ENCODE assay signal across 1 cellular context in the genomic region with DNA sequence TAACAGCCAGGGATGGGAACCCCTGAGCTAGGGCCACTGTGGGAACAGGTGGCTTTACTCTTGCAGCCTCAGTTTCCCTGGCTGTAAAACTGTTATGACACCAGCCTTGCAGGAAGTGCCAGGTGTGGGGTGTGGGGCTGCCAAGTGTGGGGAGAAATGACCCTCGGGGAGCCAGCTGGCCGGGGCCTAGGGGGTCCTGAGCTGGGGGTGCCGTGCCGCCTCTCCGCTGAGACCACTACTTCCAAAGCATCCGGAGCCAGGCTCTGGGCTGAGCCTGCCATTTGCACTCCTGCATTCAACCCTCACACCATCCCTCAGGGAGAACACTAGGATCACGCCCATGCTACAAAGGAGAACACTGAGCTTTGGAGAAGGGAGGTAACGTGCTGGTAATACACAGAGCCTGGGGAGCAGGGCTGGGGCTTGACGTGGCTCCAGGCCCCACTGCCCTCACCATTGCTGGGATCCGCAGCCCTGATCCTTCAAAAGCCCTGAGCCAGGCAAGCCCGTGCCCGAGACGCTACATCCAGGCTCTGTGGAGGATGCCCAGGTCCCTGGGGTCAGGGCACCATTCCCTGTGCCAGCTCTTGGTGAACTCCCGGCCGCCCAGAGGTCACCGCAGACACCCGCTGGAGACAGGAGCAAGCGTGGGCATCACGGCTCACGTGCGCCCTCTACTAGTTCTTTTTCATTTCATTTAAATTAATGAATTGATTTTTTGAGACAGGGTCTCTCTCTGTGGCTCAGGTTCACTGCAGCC.
TF ChIP-seq lines count a peak whose summit lies in the region.

No MANE protein-coding gene starts in this region.

TF ChIP-seq in HepG2, 621 proteins besides CTCF, POLR2A, EP300 and RAD21 (continued from another document and continues in another):
- TF ChIP-seq, protein P1, sequence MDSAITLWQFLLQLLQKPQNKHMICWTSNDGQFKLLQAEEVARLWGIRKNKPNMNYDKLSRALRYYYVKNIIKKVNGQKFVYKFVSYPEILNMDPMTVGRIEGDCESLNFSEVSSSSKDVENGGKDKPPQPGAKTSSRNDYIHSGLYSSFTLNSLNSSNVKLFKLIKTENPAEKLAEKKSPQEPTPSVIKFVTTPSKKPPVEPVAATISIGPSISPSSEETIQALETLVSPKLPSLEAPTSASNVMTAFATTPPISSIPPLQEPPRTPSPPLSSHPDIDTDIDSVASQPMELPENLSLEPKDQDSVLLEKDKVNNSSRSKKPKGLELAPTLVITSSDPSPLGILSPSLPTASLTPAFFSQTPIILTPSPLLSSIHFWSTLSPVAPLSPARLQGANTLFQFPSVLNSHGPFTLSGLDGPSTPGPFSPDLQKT (CRISPR knock-in tag; IDR thresholded peaks at IDR 0.05; ENCODE audit: borderline replicate concordance): no peak
- no peak for TF ChIP-seq HDAC1 (CRISPR knock-in tag; IDR thresholded peaks at IDR 0.05)
- TF ChIP-seq, protein P2, sequence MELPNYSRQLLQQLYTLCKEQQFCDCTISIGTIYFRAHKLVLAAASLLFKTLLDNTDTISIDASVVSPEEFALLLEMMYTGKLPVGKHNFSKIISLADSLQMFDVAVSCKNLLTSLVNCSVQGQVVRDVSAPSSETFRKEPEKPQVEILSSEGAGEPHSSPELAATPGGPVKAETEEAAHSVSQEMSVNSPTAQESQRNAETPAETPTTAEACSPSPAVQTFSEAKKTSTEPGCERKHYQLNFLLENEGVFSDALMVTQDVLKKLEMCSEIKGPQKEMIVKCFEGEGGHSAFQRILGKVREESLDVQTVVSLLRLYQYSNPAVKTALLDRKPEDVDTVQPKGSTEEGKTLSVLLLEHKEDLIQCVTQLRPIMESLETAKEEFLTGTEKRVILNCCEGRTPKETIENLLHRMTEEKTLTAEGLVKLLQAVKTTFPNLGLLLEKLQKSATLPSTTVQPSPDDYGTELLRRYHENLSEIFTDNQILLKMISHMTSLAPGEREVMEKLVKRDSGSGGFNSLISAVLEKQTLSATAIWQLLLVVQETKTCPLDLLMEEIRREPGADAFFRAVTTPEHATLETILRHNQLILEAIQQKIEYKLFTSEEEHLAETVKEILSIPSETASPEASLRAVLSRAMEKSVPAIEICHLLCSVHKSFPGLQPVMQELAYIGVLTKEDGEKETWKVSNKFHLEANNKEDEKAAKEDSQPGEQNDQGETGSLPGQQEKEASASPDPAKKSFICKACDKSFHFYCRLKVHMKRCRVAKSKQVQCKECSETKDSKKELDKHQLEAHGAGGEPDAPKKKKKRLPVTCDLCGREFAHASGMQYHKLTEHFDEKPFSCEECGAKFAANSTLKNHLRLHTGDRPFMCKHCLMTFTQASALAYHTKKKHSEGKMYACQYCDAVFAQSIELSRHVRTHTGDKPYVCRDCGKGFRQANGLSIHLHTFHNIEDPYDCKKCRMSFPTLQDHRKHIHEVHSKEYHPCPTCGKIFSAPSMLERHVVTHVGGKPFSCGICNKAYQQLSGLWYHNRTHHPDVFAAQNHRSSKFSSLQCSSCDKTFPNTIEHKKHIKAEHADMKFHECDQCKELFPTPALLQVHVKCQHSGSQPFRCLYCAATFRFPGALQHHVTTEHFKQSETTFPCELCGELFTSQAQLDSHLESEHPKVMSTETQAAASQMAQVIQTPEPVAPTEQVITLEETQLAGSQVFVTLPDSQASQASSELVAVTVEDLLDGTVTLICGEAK (IDR thresholded peaks at IDR 0.05): no peak
- TF ChIP-seq, protein P2 (CRISPR knock-in tag; IDR thresholded peaks at IDR 0.05): no peak
- TF ChIP-seq, protein P3, sequence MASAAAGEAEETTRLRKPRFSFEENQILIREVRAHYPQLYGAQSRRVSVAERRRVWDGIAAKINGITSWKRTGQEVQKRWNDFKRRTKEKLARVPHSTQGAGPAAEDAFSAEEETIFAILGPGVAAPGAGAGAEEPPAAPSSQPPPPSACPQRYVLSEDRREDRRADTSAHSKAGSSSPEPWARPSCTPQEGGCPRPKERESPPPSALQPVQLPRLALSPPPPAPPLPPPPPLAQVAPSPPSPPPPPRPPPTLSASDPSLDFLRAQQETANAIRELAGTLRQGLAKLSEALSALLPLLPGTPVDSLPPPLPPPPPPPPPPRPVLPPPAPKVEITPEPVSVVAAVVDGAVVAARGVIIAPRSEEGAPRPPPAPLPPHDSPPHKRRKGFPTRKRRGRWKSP (CRISPR knock-in tag; IDR thresholded peaks at IDR 0.05): no peak
- TF ChIP-seq, protein P4, sequence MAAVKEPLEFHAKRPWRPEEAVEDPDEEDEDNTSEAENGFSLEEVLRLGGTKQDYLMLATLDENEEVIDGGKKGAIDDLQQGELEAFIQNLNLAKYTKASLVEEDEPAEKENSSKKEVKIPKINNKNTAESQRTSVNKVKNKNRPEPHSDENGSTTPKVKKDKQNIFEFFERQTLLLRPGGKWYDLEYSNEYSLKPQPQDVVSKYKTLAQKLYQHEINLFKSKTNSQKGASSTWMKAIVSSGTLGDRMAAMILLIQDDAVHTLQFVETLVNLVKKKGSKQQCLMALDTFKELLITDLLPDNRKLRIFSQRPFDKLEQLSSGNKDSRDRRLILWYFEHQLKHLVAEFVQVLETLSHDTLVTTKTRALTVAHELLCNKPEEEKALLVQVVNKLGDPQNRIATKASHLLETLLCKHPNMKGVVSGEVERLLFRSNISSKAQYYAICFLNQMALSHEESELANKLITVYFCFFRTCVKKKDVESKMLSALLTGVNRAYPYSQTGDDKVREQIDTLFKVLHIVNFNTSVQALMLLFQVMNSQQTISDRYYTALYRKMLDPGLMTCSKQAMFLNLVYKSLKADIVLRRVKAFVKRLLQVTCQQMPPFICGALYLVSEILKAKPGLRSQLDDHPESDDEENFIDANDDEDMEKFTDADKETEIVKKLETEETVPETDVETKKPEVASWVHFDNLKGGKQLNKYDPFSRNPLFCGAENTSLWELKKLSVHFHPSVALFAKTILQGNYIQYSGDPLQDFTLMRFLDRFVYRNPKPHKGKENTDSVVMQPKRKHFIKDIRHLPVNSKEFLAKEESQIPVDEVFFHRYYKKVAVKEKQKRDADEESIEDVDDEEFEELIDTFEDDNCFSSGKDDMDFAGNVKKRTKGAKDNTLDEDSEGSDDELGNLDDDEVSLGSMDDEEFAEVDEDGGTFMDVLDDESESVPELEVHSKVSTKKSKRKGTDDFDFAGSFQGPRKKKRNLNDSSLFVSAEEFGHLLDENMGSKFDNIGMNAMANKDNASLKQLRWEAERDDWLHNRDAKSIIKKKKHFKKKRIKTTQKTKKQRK (IDR thresholded peaks at IDR 0.05; ENCODE audit: low read length): no peak
- TF ChIP-seq ZFP82 (CRISPR knock-in tag; IDR thresholded peaks at IDR 0.05; ENCODE audit: borderline replicate concordance): no peak
- no peak for TF ChIP-seq ZBTB3 (CRISPR knock-in tag; IDR thresholded peaks at IDR 0.05; ENCODE audit: borderline replicate concordance, low read depth)
- no peak for TF ChIP-seq ZSCAN29 (CRISPR knock-in tag; conservative IDR thresholded peaks at IDR 0.05)
- TF ChIP-seq ZNF3 (CRISPR knock-in tag; IDR thresholded peaks at IDR 0.05): no peak
- TF ChIP-seq, protein P5, sequence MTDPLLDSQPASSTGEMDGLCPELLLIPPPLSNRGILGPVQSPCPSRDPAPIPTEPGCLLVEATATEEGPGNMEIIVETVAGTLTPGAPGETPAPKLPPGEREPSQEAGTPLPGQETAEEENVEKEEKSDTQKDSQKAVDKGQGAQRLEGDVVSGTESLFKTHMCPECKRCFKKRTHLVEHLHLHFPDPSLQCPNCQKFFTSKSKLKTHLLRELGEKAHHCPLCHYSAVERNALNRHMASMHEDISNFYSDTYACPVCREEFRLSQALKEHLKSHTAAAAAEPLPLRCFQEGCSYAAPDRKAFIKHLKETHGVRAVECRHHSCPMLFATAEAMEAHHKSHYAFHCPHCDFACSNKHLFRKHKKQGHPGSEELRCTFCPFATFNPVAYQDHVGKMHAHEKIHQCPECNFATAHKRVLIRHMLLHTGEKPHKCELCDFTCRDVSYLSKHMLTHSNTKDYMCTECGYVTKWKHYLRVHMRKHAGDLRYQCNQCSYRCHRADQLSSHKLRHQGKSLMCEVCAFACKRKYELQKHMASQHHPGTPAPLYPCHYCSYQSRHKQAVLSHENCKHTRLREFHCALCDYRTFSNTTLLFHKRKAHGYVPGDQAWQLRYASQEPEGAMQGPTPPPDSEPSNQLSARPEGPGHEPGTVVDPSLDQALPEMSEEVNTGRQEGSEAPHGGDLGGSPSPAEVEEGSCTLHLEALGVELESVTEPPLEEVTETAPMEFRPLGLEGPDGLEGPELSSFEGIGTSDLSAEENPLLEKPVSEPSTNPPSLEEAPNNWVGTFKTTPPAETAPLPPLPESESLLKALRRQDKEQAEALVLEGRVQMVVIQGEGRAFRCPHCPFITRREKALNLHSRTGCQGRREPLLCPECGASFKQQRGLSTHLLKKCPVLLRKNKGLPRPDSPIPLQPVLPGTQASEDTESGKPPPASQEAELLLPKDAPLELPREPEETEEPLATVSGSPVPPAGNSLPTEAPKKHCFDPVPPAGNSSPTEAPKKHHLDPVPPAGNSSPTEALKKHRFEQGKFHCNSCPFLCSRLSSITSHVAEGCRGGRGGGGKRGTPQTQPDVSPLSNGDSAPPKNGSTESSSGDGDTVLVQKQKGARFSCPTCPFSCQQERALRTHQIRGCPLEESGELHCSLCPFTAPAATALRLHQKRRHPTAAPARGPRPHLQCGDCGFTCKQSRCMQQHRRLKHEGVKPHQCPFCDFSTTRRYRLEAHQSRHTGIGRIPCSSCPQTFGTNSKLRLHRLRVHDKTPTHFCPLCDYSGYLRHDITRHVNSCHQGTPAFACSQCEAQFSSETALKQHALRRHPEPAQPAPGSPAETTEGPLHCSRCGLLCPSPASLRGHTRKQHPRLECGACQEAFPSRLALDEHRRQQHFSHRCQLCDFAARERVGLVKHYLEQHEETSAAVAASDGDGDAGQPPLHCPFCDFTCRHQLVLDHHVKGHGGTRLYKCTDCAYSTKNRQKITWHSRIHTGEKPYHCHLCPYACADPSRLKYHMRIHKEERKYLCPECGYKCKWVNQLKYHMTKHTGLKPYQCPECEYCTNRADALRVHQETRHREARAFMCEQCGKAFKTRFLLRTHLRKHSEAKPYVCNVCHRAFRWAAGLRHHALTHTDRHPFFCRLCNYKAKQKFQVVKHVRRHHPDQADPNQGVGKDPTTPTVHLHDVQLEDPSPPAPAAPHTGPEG (CRISPR knock-in tag; IDR thresholded peaks at IDR 0.05): no peak
- no peak for TF ChIP-seq ZNF256 (CRISPR knock-in tag; conservative IDR thresholded peaks at IDR 0.05)
- no peak for TF ChIP-seq ZNF841 (CRISPR knock-in tag; IDR thresholded peaks at IDR 0.05; ENCODE audit: borderline replicate concordance)
- no peak for TF ChIP-seq TCF7L2 (IDR thresholded peaks at IDR 0.05; ENCODE audit: low read depth, low read length)
- TF ChIP-seq CCDC6 (CRISPR knock-in tag; IDR thresholded peaks at IDR 0.05): no peak
- no peak for TF ChIP-seq ZNF552 (CRISPR knock-in tag; IDR thresholded peaks at IDR 0.05; ENCODE audit: borderline replicate concordance)
- TF ChIP-seq CREM (IDR thresholded peaks at IDR 0.05): no peak
- no peak for TF ChIP-seq CREM (CRISPR knock-in tag; IDR thresholded peaks at IDR 0.05)
- no peak for TF ChIP-seq CC2D1A (CRISPR knock-in tag; IDR thresholded peaks at IDR 0.05)
- TF ChIP-seq CHCHD3 (CRISPR knock-in tag; IDR thresholded peaks at IDR 0.05): no peak
- TF ChIP-seq SMAD3 (CRISPR knock-in tag; IDR thresholded peaks at IDR 0.05): no peak
- TF ChIP-seq, protein P6, sequence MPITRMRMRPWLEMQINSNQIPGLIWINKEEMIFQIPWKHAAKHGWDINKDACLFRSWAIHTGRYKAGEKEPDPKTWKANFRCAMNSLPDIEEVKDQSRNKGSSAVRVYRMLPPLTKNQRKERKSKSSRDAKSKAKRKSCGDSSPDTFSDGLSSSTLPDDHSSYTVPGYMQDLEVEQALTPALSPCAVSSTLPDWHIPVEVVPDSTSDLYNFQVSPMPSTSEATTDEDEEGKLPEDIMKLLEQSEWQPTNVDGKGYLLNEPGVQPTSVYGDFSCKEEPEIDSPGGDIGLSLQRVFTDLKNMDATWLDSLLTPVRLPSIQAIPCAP (CRISPR knock-in tag; IDR thresholded peaks at IDR 0.05; ENCODE audit: low read depth): no peak
